In the genomic region with DNA sequence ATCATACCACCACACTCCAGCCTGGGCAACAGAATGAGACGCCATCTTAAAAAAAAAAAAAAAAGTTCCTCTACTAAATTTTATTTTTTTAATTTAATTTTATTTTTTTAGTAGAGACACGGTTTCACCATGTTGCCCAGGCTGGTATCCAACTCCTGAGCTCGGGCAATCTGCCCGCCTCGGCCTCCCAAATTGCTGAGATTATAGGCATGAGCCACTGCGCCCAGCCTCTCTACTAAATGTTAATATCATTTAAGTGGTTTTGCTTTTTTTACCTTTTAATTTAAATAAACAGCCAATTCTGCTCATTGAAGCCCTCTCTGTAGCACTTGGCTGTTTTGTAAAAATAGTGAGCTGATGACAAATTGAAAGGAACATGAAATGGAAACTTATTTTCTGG, we compare ENCODE assay signal across 18 cellular contexts. TPM values are rescaled to one million over a fixed set of nuclear protein-coding genes. Genes with fewer than 3 reads are reported as not detected.
DNase-seq lines count a peak whose midpoint lies in the region; ATAC-seq, FAIRE-seq and TF ChIP-seq lines count a peak whose summit lies in the region.
"Had no signal": no experiment of that assay in that cellular context is flagged by ENCODE, and none has a peak within 500 bp of the region (broad histone marks: within the 10 kb centered on the region; RNA-seq: fewer than 3 reads in every experiment).

No MANE protein-coding gene starts in this region.

- H3K4me3 Mint-ChIP-seq in activated CD8-positive, alpha-beta memory T cell treated with anti-CD3 and anti-CD28 coated beads, Interleukin-2, amount 10 ng/mL, durations not matched to agents 7 days and 5 days, result no peak overlapping the region
- peak overlapping the region; percentile 3 to 12 for H3K4me3 Mint-ChIP-seq in stimulated activated naive CD8-positive, alpha-beta T cell treated with anti-CD3 and anti-CD28 coated beads, Interleukin-15, amount 100 ng/mL, for 72 hours
- H3K4me3 Mint-ChIP-seq: T-helper 1 cell treated with Interleukin-12 subunit alpha and Interleukin-12 subunit beta and Interleukin-4 antibody, amounts not matched to agents 30 μg/mL and 1 μg/mL, for 36 hours had no signal

- peaks cover 2% of the 10 kb centered on the region for H3K27me3 Mint-ChIP-seq in activated CD8-positive, alpha-beta memory T cell treated with anti-CD3 and anti-CD28 coated beads, Interleukin-2, amount 10 ng/mL, durations not matched to agents 7 days and 5 days
- H3K27me3 Mint-ChIP-seq in stimulated activated naive CD8-positive, alpha-beta T cell treated with anti-CD3 and anti-CD28 coated beads, Interleukin-15, amount 100 ng/mL, for 72 hours, result no peaks in the 10 kb centered on the region

- FAIRE-seq in GM19239 (lab: Jason Lieb, UNC), result no peak

- intact Hi-C loops in right lobe of liver (cut with DNase I), result no loop called here

- H3K27ac Mint-ChIP-seq in activated CD8-positive, alpha-beta memory T cell treated with anti-CD3 and anti-CD28 coated beads, Interleukin-2, amount 10 ng/mL, durations not matched to agents 7 days and 5 days, result peak overlapping the region; percentile 59
- no peak overlapping the region for H3K27ac Mint-ChIP-seq in stimulated activated naive CD8-positive, alpha-beta T cell treated with anti-CD3 and anti-CD28 coated beads, Interleukin-15, amount 100 ng/mL, for 72 hours
- H3K27ac Mint-ChIP-seq: T-helper 1 cell treated with Interleukin-12 subunit alpha and Interleukin-12 subunit beta and Interleukin-4 antibody, amounts not matched to agents 30 μg/mL and 1 μg/mL, for 36 hours had no signal

- no peak for DNase-seq in activated CD8-positive, alpha-beta memory T cell treated with anti-CD3 and anti-CD28 coated beads, Interleukin-2, amount 10 ng/mL, durations not matched to agents 7 days and 5 days
- DNase-seq in activated CD8-positive, alpha-beta memory T cell treated with anti-CD3 and anti-CD28 coated beads, Interleukin-2, amount 50 U/mL, for 4 hours, result no peak
- DNase-seq in right lobe of liver (no peak), DMS153 treated with DMSO at 0.1 percent for 48 hours (lab: John Stamatoyannopoulos, UW; ENCODE audit: unreplicated experiment) (no peak), GM19239 (ENCODE audit: insufficient read length, low spot score) (no peak)
- DNase-seq in stimulated activated naive CD8-positive, alpha-beta T cell treated with anti-CD3 and anti-CD28 coated beads, Interleukin-15, amount 100 ng/mL, for 72 hours, result no peak
- DNase-seq: activated gamma-delta T cell, cortex of kidney, foreskin keratinocyte, SIG-M5 had no signal

- H3K27ac ChIP-seq in VCaP, result peak overlapping the region; percentile 75
- peak overlapping the region in 2 of 3 donors; percentile 76 to 90 for H3K27ac ChIP-seq in right lobe of liver
- H3K27ac ChIP-seq: foreskin keratinocyte had no signal

- CTCF ChIA-PET in activated CD8-positive, alpha-beta memory T cell treated with anti-CD3 and anti-CD28 coated beads, Interleukin-2, amount 10 ng/mL, durations not matched to agents 7 days and 5 days (lab: Charles Lee), result interaction anchor here (0.7 to 3.3 kb wide), 18 partner anchors 9 to 287 kb away, joined by 3 to 25 read pairs (median 5); no protein-coding TSS in a partner anchor

- no peak for TF ChIP-seq CTCF in VCaP (conservative IDR thresholded peaks at IDR 0.05)
- no peak for TF ChIP-seq CTCF in right lobe of liver (IDR thresholded peaks at IDR 0.05)

- no peaks in the 10 kb centered on the region for H3K9me3 Mint-ChIP-seq in activated CD8-positive, alpha-beta memory T cell treated with anti-CD3 and anti-CD28 coated beads, Interleukin-2, amount 10 ng/mL, durations not matched to agents 7 days and 5 days (ENCODE audit: low read depth)
- H3K9me3 Mint-ChIP-seq in stimulated activated naive CD8-positive, alpha-beta T cell treated with anti-CD3 and anti-CD28 coated beads, Interleukin-15, amount 100 ng/mL, for 72 hours, result no peaks in the 10 kb centered on the region
- H3K9me3 Mint-ChIP-seq: T-helper 1 cell treated with Interleukin-12 subunit alpha and Interleukin-12 subunit beta and Interleukin-4 antibody, amounts not matched to agents 30 μg/mL and 1 μg/mL, for 36 hours had no signal

- H3K9me3 ChIP-seq in right lobe of liver, result no peaks in the 10 kb centered on the region
- H3K9me3 ChIP-seq: BLaER1 treated with 17β-estradiol and CSF1 and Interleukin-3, amounts not matched to agents 10 nM and 100 nM; mucosa of descending colon had no signal

- no peak overlapping the region for H3K4me3 ChIP-seq in right lobe of liver
- H3K4me3 ChIP-seq: BLaER1 treated with 17β-estradiol and CSF1 and Interleukin-3, amounts not matched to agents 10 nM and 100 nM; K562; mucosa of descending colon had no signal

- H3K4me1 ChIP-seq in right lobe of liver, result peaks cover 0 to 41% (median 23%) of the 10 kb centered on the region in 4 donors
- H3K4me1 ChIP-seq: foreskin keratinocyte had no signal

- H3K4me1 Mint-ChIP-seq in activated CD8-positive, alpha-beta memory T cell treated with anti-CD3 and anti-CD28 coated beads, Interleukin-2, amount 10 ng/mL, durations not matched to agents 7 days and 5 days, result peaks cover 4% of the 10 kb centered on the region
- H3K4me1 Mint-ChIP-seq in stimulated activated naive CD8-positive, alpha-beta T cell treated with anti-CD3 and anti-CD28 coated beads, Interleukin-15, amount 100 ng/mL, for 72 hours, result peaks cover 11% of the 10 kb centered on the region

- no peak for TF ChIP-seq POLR2A in right lobe of liver (IDR thresholded peaks at IDR 0.05)

- peaks cover 0 to 44% (median 10%) of the 10 kb centered on the region in 4 donors for H3K36me3 ChIP-seq in right lobe of liver

- 53% methylated on average over 6 of the region's 6 CpGs for WGBS in right lobe of liver (ENCODE audit: insufficient coverage, low coverage, low lambda C conversion rate, missing lambda C conversion rate)

- no peaks in the 10 kb centered on the region for H3K36me3 Mint-ChIP-seq in activated CD8-positive, alpha-beta memory T cell treated with anti-CD3 and anti-CD28 coated beads, Interleukin-2, amount 10 ng/mL, durations not matched to agents 7 days and 5 days

- ATAC-seq in activated CD8-positive, alpha-beta memory T cell treated with anti-CD3 and anti-CD28 coated beads, Interleukin-2, amount 10 ng/mL, durations not matched to agents 7 days and 5 days, result no peak
- ATAC-seq in right lobe of liver, result no peak
- ATAC-seq in stimulated activated naive CD8-positive, alpha-beta T cell treated with anti-CD3 and anti-CD28 coated beads, Interleukin-15, amount 100 ng/mL, for 72 hours, result no peak
- no peak for ATAC-seq in HG03280 (IDR thresholded peaks at IDR 0.05; ENCODE audit: unreplicated experiment)
- ATAC-seq: foreskin keratinocyte had no signal

- no peaks in the 10 kb centered on the region for H3K27me3 ChIP-seq in right lobe of liver
- H3K27me3 ChIP-seq: BLaER1 treated with 17β-estradiol and CSF1 and Interleukin-3, amounts not matched to agents 10 nM and 100 nM had no signal

RNA-seq across cellular contexts. Expression of a gene that starts 9.2 kb away (rescaled TPM):
- total RNA-seq in activated CD8-positive, alpha-beta memory T cell treated with anti-CD3 and anti-CD28 coated beads, Interleukin-2, amount 10 ng/mL, durations not matched to agents 7 days and 5 days, result not detected
- 100 to 1,000 TPM in 2 of 6 experiments, 10 to 100 TPM in 4; 57.5 to 129 (median 77.9) TPM for total RNA-seq in right lobe of liver

RNA-seq across cellular contexts. Expression of a gene that starts 15.0 kb away (rescaled TPM):
- total RNA-seq in activated CD8-positive, alpha-beta memory T cell treated with anti-CD3 and anti-CD28 coated beads, Interleukin-2, amount 10 ng/mL, durations not matched to agents 7 days and 5 days, result not detected
- total RNA-seq in right lobe of liver, result not detected
- total RNA-seq: endothelial cell of umbilical vein, foreskin keratinocyte, K562, mucosa of descending colon, right cardiac atrium had no signal

RNA-seq across cellular contexts. Expression of a gene that starts 46.1 kb away (rescaled TPM):
- 100 to 1,000 TPM; 197 to 229 TPM for total RNA-seq in activated CD8-positive, alpha-beta memory T cell treated with anti-CD3 and anti-CD28 coated beads, Interleukin-2, amount 10 ng/mL, durations not matched to agents 7 days and 5 days
- total RNA-seq in right lobe of liver, result 10 to 100 TPM; 29.4 to 56.3 (median 49.7) TPM

Comparison
In these comparisons a context has a peak if more than half of its experiments do, and no peak if none do; other contexts are left out.
1. RNA of a gene that starts 9.2 kb away (total RNA-seq): 57.5 to 129 TPM in right lobe of liver; not detected in activated CD8-positive, alpha-beta memory T cell treated with anti-CD3 and anti-CD28 coated beads, Interleukin-2, amount 10 ng/mL, durations not matched to agents 7 days and 5 days; every median in the first group is over 10 times any median in the second.